ENCODE assay signal across 21 cellular contexts in the genomic region with DNA sequence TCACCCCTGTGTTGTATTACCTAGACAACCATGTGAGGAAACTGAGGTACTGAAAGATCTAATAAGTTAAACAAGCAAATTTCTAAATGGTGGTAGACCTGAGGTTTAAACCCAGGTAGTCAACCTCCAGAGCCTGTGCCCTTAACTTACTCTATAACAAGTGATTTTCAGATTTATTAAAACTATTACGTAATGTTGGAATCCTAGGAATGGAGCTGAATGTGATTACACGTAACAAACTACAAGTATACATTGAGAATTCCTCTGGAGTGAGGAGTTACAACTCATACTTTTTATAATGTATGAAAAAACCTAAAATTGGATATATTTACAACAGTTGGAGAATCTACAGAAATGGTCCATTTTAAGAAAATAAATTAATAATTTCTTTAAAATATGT.
"Had no signal": no experiment of that assay in that cellular context is flagged by ENCODE, and none has a peak within 500 bp of the region (broad histone marks: within the 10 kb centered on the region; RNA-seq: fewer than 3 reads in every experiment).

No MANE protein-coding gene starts in this region.

- H3K27me3 ChIP-seq: esophagus muscularis mucosa, foreskin keratinocyte, sigmoid colon, uterus had no signal

- H3K9me3 ChIP-seq: esophagus muscularis mucosa, psoas muscle, sigmoid colon, uterus had no signal

- H3K4me3 Mint-ChIP-seq: dendritic cell treated with granulocyte-macrophage colony-stimulating factor and Interleukin-4, amounts not matched to agents 40 ng/mL and 50 ng/mL, for 4 days; effector memory CD8-positive, alpha-beta T cell; immature natural killer cell; naive thymus-derived CD4-positive, alpha-beta T cell; nephron progenitor cell; type B pancreatic cell had no signal

- H3K27ac Mint-ChIP-seq: dendritic cell treated with granulocyte-macrophage colony-stimulating factor and Interleukin-4, amounts not matched to agents 40 ng/mL and 50 ng/mL, for 4 days; effector memory CD8-positive, alpha-beta T cell; immature natural killer cell; nephron progenitor cell; type B pancreatic cell had no signal

- H3K4me1 ChIP-seq: esophagus muscularis mucosa, foreskin keratinocyte, parathyroid adenoma, psoas muscle, sigmoid colon, uterus had no signal

- ATAC-seq: effector memory CD8-positive, alpha-beta T cell; foreskin keratinocyte; left colon; left ventricle myocardium superior; naive thymus-derived CD4-positive, alpha-beta T cell; psoas muscle had no signal

- H3K36me3 ChIP-seq: uterus had no signal

- H3K27me3 Mint-ChIP-seq: dendritic cell treated with granulocyte-macrophage colony-stimulating factor and Interleukin-4, amounts not matched to agents 40 ng/mL and 50 ng/mL, for 4 days; effector memory CD8-positive, alpha-beta T cell; naive thymus-derived CD4-positive, alpha-beta T cell; type B pancreatic cell had no signal

- H3K4me3 ChIP-seq: esophagus muscularis mucosa, lung, psoas muscle, sigmoid colon, skin epidermis, uterus had no signal

- H3K27ac ChIP-seq: epithelial cell of prostate, esophagus muscularis mucosa, foreskin keratinocyte, parathyroid adenoma, psoas muscle, sigmoid colon, skin epidermis, uterus had no signal

- DNase-seq: effector memory CD8-positive, alpha-beta T cell; foreskin keratinocyte; immature natural killer cell; left colon; left ventricle myocardium superior; mesendoderm; naive thymus-derived CD4-positive, alpha-beta T cell; nephron progenitor cell; psoas muscle; retina; sigmoid colon; stimulated activated CD4-positive, alpha-beta T cell treated with anti-CD3 and anti-CD28 coated beads, Interleukin-2, amount 100 ng/mL, for 48 hours; stimulated activated naive CD4-positive, alpha-beta T cell treated with Interleukin-2 at 50 U/mL for 16 hours; uterus had no signal

- H3K4me1 Mint-ChIP-seq: nephron progenitor cell had no signal

- H3K9me3 Mint-ChIP-seq: dendritic cell treated with granulocyte-macrophage colony-stimulating factor and Interleukin-4, amounts not matched to agents 40 ng/mL and 50 ng/mL, for 4 days; effector memory CD8-positive, alpha-beta T cell; immature natural killer cell; naive thymus-derived CD4-positive, alpha-beta T cell; nephron progenitor cell; type B pancreatic cell had no signal
